ENCODE assay signal across 18 cellular contexts in the genomic region with DNA sequence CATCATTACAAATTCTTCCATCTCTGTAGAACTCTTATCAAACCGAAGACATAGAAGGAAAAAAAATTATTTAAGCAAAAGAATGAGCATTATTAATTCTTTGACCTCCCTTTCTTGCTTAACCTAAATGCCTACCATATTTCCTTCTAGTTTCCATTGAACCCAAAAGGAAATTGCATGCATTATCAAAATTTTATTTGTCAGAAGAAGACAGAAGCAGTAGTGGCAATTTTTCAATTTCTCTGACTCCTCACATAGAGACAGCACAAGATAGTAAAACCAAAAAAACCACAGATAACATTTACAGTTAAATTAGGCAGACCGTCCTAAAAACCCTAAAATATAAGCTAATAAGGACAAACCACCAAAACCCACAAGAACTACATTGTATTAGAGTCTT.
"Had no signal": no experiment of that assay in that cellular context is flagged by ENCODE, and none has a peak within 500 bp of the region (broad histone marks: within the 10 kb centered on the region; RNA-seq: fewer than 3 reads in every experiment).

No MANE protein-coding gene starts in this region.

- H3K4me3 Mint-ChIP-seq: naive thymus-derived CD4-positive, alpha-beta T cell; nephron progenitor cell; stimulated activated naive B cell treated with anti-CD40 and anti-IgM and Interleukin-4, amounts not matched to agents 10 μg/mL and 1 μg/mL and 100 μg/mL, for 72 hours; stimulated activated naive CD8-positive, alpha-beta T cell treated with anti-CD3 and anti-CD28 coated beads, Interleukin-15, amount 100 ng/mL, for 72 hours had no signal

- ATAC-seq: esophagus mucosa; gastrocnemius medialis; heart right ventricle; naive thymus-derived CD4-positive, alpha-beta T cell; psoas muscle; right lobe of liver; stimulated activated naive B cell treated with anti-CD40 and anti-IgM and Interleukin-4, amounts not matched to agents 10 μg/mL and 1 μg/mL and 100 μg/mL, for 72 hours; stimulated activated naive CD8-positive, alpha-beta T cell treated with anti-CD3 and anti-CD28 coated beads, Interleukin-15, amount 100 ng/mL, for 72 hours had no signal

- H3K27ac Mint-ChIP-seq: nephron progenitor cell; stimulated activated naive B cell treated with anti-CD40 and anti-IgM and Interleukin-4, amounts not matched to agents 10 μg/mL and 1 μg/mL and 100 μg/mL, for 72 hours had no signal

- DNase-seq: effector CD4-positive, alpha-beta T cell; gastrocnemius medialis; heart right ventricle; hypothalamus; kidney glomerular epithelial cell; naive thymus-derived CD4-positive, alpha-beta T cell; nephron progenitor cell; psoas muscle; retina; right lobe of liver; spleen; stimulated activated CD4-positive, alpha-beta T cell treated with anti-CD3 and anti-CD28 coated beads, Interleukin-15, amount 100 ng/mL, for 24 hours; stimulated activated CD4-positive, alpha-beta T cell treated with anti-CD3 and anti-CD28 coated beads, Interleukin-1b, Interleukin-23, amount 100 ng/mL, for 48 hours; stimulated activated CD4-positive, alpha-beta T cell treated with anti-CD3 and anti-CD28 coated beads, Interleukin-4, amount 100 ng/mL, for 24 hours; stimulated activated naive B cell treated with anti-CD40 and anti-IgM and Interleukin-4, amounts not matched to agents 10 μg/mL and 1 μg/mL and 100 μg/mL, for 72 hours; stimulated activated naive CD8-positive, alpha-beta T cell treated with anti-CD3 and anti-CD28 coated beads, Interleukin-15, amount 100 ng/mL, for 72 hours; testis had no signal

- H3K27me3 Mint-ChIP-seq: naive thymus-derived CD4-positive, alpha-beta T cell; stimulated activated naive B cell treated with anti-CD40 and anti-IgM and Interleukin-4, amounts not matched to agents 10 μg/mL and 1 μg/mL and 100 μg/mL, for 72 hours; stimulated activated naive CD8-positive, alpha-beta T cell treated with anti-CD3 and anti-CD28 coated beads, Interleukin-15, amount 100 ng/mL, for 72 hours had no signal

- H3K9me3 Mint-ChIP-seq: stimulated activated naive B cell treated with anti-CD40 and anti-IgM and Interleukin-4, amounts not matched to agents 10 μg/mL and 1 μg/mL and 100 μg/mL, for 72 hours; stimulated activated naive CD8-positive, alpha-beta T cell treated with anti-CD3 and anti-CD28 coated beads, Interleukin-15, amount 100 ng/mL, for 72 hours had no signal

- H3K4me1 Mint-ChIP-seq: nephron progenitor cell had no signal
